25 cellular contexts compared by ENCODE assay signal in genomic region chr13:100537951-100538462, GRCh38.
"Had no signal": no experiment of that assay in that cellular context is flagged by ENCODE, and none has a peak within 500 bp of the region (broad histone marks: within the 10 kb centered on the region; RNA-seq: fewer than 3 reads in every experiment).

No MANE protein-coding gene starts in this region.

- DNase-seq: activated CD4-positive, alpha-beta T cell treated with anti-CD3 and anti-CD28 coated beads, Interleukin-2, amount 50 U/mL, for 4 hours; activated CD4-positive, CD25-positive, alpha-beta regulatory T cell treated with anti-CD3 and anti-CD28 coated beads, Interleukin-2, amount 50 U/mL, for 72 hours; activated effector memory CD4-positive, alpha-beta T cell treated with anti-CD3 and anti-CD28 coated beads, Interleukin-2, amount 50 U/mL, for 16 hours; activated T-cell treated with anti-CD3 and anti-CD28 coated beads for 4 hours; anterior cingulate cortex; body of pancreas; effector CD4-positive, alpha-beta T cell; heart right ventricle; naive thymus-derived CD8-positive, alpha-beta T cell; ovary; psoas muscle; spleen; stimulated activated CD4-positive, alpha-beta T cell treated with anti-CD3 and anti-CD28 coated beads, Interleukin-4, amount 100 ng/mL, for 1 hour; stimulated activated naive CD4-positive, alpha-beta T cell; T-helper 1 cell; T1000; upper lobe of left lung had no signal

- H3K27ac Mint-ChIP-seq: dendritic cell treated with granulocyte-macrophage colony-stimulating factor and Interleukin-4, amounts not matched to agents 40 ng/mL and 50 ng/mL, for 4 days had no signal

- H3K27me3 ChIP-seq: body of pancreas, cardiac muscle cell, heart right ventricle, ovary, right atrium auricular region, spleen, upper lobe of left lung had no signal

- FAIRE-seq: endometrium, keratinocyte had no signal

- H3K4me1 ChIP-seq: psoas muscle, right atrium auricular region, upper lobe of left lung had no signal

- H3K36me3 ChIP-seq: cardiac muscle cell, heart right ventricle, ovary, right atrium auricular region, thoracic aorta, upper lobe of left lung had no signal

- H3K9me3 ChIP-seq: body of pancreas, ovary, psoas muscle, spleen, thoracic aorta, upper lobe of left lung had no signal

- H3K4me3 ChIP-seq: body of pancreas, cardiac muscle cell, heart right ventricle, lung, ovary, psoas muscle, right atrium auricular region, spleen, thoracic aorta, upper lobe of left lung had no signal

- H3K4me3 Mint-ChIP-seq: activated naive CD4-positive, alpha-beta T cell treated with anti-CD3 and anti-CD28 coated beads, Interleukin-2, amount 50 U/mL, for 24 hours; dendritic cell treated with granulocyte-macrophage colony-stimulating factor and Interleukin-4, amounts not matched to agents 40 ng/mL and 50 ng/mL, for 4 days had no signal

- H3K27ac ChIP-seq: body of pancreas, cardiac muscle cell, heart right ventricle, ovary, psoas muscle, right atrium auricular region, spleen, thoracic aorta, upper lobe of left lung had no signal

- ATAC-seq: body of pancreas; heart right ventricle; naive thymus-derived CD8-positive, alpha-beta T cell; psoas muscle had no signal

- H3K9me3 Mint-ChIP-seq: activated naive CD4-positive, alpha-beta T cell treated with anti-CD3 and anti-CD28 coated beads, Interleukin-2, amount 50 U/mL, for 24 hours; dendritic cell treated with granulocyte-macrophage colony-stimulating factor and Interleukin-4, amounts not matched to agents 40 ng/mL and 50 ng/mL, for 4 days; naive thymus-derived CD8-positive, alpha-beta T cell had no signal

- H3K27me3 Mint-ChIP-seq: activated naive CD4-positive, alpha-beta T cell treated with anti-CD3 and anti-CD28 coated beads, Interleukin-2, amount 50 U/mL, for 24 hours; naive thymus-derived CD8-positive, alpha-beta T cell had no signal
